In the genomic region with DNA sequence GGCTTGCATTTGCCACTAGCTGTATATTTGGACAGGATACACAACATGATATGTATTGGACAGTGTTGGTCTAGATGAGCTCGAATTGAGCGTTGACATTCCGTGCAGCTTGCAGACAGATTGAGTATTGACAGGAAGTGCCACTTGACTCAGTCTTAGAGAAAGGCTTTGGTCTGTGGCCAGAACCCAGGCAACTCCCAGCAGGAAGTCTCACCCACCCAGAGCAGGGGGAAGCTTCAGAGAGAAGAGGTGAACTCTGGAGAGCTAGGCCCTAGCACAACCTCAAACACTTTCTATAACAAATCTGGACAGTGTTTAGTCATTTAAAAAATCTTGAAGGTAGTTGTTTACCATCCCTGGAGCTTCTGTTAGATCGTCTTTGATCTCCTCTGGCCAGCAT, we compare ENCODE assay signal across 8 cellular contexts.
DNase-seq lines count a peak whose midpoint lies in the region; ATAC-seq and TF ChIP-seq lines count a peak whose summit lies in the region.

No MANE protein-coding gene starts in this region.

- no peaks in the 10 kb centered on the region for H3K36me3 Mint-ChIP-seq in activated CD8-positive, alpha-beta T cell treated with anti-CD3 and anti-CD28 coated beads for 36 hours (ENCODE audit: low read depth)
- no peaks in the 10 kb centered on the region for H3K36me3 Mint-ChIP-seq in immature natural killer cell

- H3K9me3 ChIP-seq in MG63: 0 out of 2 replicates have a peak, but pooled peaks cover under 1% of the 10 kb centered on the region
- H3K9me3 ChIP-seq in neuronal stem cell (replicated peaks in 1 of 2; ENCODE audit: control insufficient read depth in 2 of 2, insufficient read depth in 1 of 2, low read depth in 1 of 2, low read length in 2 of 2): peaks cover 0 to 2% of the 10 kb centered on the region in 2 donors
- H3K9me3 ChIP-seq in HAP-1: no peaks in the 10 kb centered on the region

- no peak overlapping the region for H4K91ac ChIP-seq in neuronal stem cell (ENCODE audit: low read depth, low read length, poor library complexity)

- no peak overlapping the region for H3K18ac ChIP-seq in neuronal stem cell (ENCODE audit: low read length)

- H2BK15ac ChIP-seq in neuronal stem cell (ENCODE audit: low read length): no peak overlapping the region

- H3K27me3 ChIP-seq in MG63 (no peaks in the 10 kb centered on the region), neuronal stem cell (ENCODE audit: control insufficient read depth in 3 of 3, insufficient read depth in 3 of 3, low read depth in 1 of 3, low read length in 3 of 3) (no peaks in the 10 kb centered on the region), HAP-1 (ENCODE audit: low read depth) (no peaks in the 10 kb centered on the region)

- no peak overlapping the region for H3K4ac ChIP-seq in neuronal stem cell (ENCODE audit: low read length)

- H3K27ac Mint-ChIP-seq in activated CD8-positive, alpha-beta T cell treated with anti-CD3 and anti-CD28 coated beads for 36 hours: no peak overlapping the region
- H3K27ac Mint-ChIP-seq in immature natural killer cell: no peak overlapping the region

- no peak for TF ChIP-seq CTCF in GM12864 (IDR thresholded peaks at IDR 0.05; ENCODE audit: low read depth, low read length, missing control alignments)
- no peak for TF ChIP-seq CTCF in activated CD8-positive, alpha-beta T cell treated with anti-CD3 and anti-CD28 coated beads for 36 hours (IDR thresholded peaks at IDR 0.05)

- H3K4me3 Mint-ChIP-seq in activated CD8-positive, alpha-beta T cell treated with anti-CD3 and anti-CD28 coated beads for 36 hours: no peak overlapping the region
- H3K4me3 Mint-ChIP-seq in immature natural killer cell: no peak overlapping the region

- H3K4me3 ChIP-seq in GM12864 (ENCODE audit: low read depth, low read length): no peak overlapping the region
- H3K4me3 ChIP-seq in MG63: no peak overlapping the region
- no peak overlapping the region for H3K4me3 ChIP-seq in neuronal stem cell (ENCODE audit: low read length in 2 of 2)
- H3K4me3 ChIP-seq in HAP-1: no peak overlapping the region

- POLR2A ChIA-PET in activated CD8-positive, alpha-beta T cell treated with anti-CD3 and anti-CD28 coated beads for 36 hours (lab: Charles Lee): no interaction called here

- in situ Hi-C loops in HAP-1 (cut with MboI; ENCODE audit: low sequenced_read_pairs): no loop called here

- no peak overlapping the region for H2BK120ac ChIP-seq in neuronal stem cell (ENCODE audit: low read depth, low read length)

- peaks cover 19% of the 10 kb centered on the region for H3K4me1 Mint-ChIP-seq in activated CD8-positive, alpha-beta T cell treated with anti-CD3 and anti-CD28 coated beads for 36 hours (ENCODE audit: low read depth)
- H3K4me1 Mint-ChIP-seq in immature natural killer cell: peaks cover 0 to 10% of the 10 kb centered on the region in 2 donors

- no peak overlapping the region for H2BK12ac ChIP-seq in neuronal stem cell (ENCODE audit: low read length)

- H3K79me1 ChIP-seq in neuronal stem cell (ENCODE audit: low read depth, low read length): no peaks in the 10 kb centered on the region

- H3K23ac ChIP-seq in neuronal stem cell (ENCODE audit: low read depth, low read length, poor library complexity): no peak overlapping the region

- H3K36me3 ChIP-seq in MG63 (no peaks in the 10 kb centered on the region), neuronal stem cell (replicated peaks in 1 of 2; ENCODE audit: control insufficient read depth in 2 of 2, insufficient read depth in 2 of 2, low read length in 2 of 2) (no peaks in the 10 kb centered on the region), HAP-1 (replicated peaks) (no peaks in the 10 kb centered on the region)

- H3K9me3 Mint-ChIP-seq in activated CD8-positive, alpha-beta T cell treated with anti-CD3 and anti-CD28 coated beads for 36 hours: peaks cover 2% of the 10 kb centered on the region
- peaks cover 0 to 5% (median 0%) of the 10 kb centered on the region in 6 donors for H3K9me3 Mint-ChIP-seq in immature natural killer cell

- H2AFZ ChIP-seq in neuronal stem cell (ENCODE audit: low read length): no peak overlapping the region

- intact Hi-C loops in activated CD8-positive, alpha-beta T cell treated with anti-CD3 and anti-CD28 coated beads for 36 hours (cut with micrococcal nuclease): loop anchor here (5.0 kb wide), 1 partner anchor 493 kb away; a partner anchor contains a TSS

- peak; percentile 92 for ATAC-seq in GM21786 (IDR thresholded peaks at IDR 0.05; ENCODE audit: unreplicated experiment)
- ATAC-seq in activated CD8-positive, alpha-beta T cell treated with anti-CD3 and anti-CD28 coated beads for 36 hours: peak; percentile 99

- no peak overlapping the region for H2AK5ac ChIP-seq in neuronal stem cell (ENCODE audit: low read depth, low read length)

- CTCF ChIA-PET in activated CD8-positive, alpha-beta T cell treated with anti-CD3 and anti-CD28 coated beads for 36 hours (lab: Charles Lee): no interaction called here

- H4K8ac ChIP-seq in neuronal stem cell (ENCODE audit: low read depth, low read length): no peak overlapping the region

- no peak overlapping the region for H3K9ac ChIP-seq in neuronal stem cell (ENCODE audit: low read depth, low read length, poor library complexity)

- H3K4me1 ChIP-seq in neuronal stem cell (ENCODE audit: control insufficient read depth in 2 of 2, insufficient read depth in 1 of 2, low read depth in 1 of 2, low read length in 2 of 2) (peaks cover 7 to 11% of the 10 kb centered on the region in 2 donors), HAP-1 (peaks cover 25% of the 10 kb centered on the region)

- H3K14ac ChIP-seq in neuronal stem cell (ENCODE audit: low read length): no peak overlapping the region

- no CpG with 5 or more reads among the region's 4 CpGs for WGBS in neuronal stem cell (ENCODE audit: extremely low coverage in 2 of 2, insufficient read length in 2 of 2, insufficient replicate concordance in 1 of 2), 2 donors

- DNase-seq in GM12864 (ENCODE audit: low read depth) (peak; percentile 27), MG63 (peak; percentile 79), immature natural killer cell (peak; percentile 62 to 69 (median 67)), SIG-M5 (lab: John Stamatoyannopoulos, UW) (no peak), neuronal stem cell (ENCODE audit: low spot score) (no peak), HAP-1 (ENCODE audit: low spot score in 2 of 2) (no peak)
- DNase-seq in activated CD8-positive, alpha-beta T cell treated with anti-CD3 and anti-CD28 coated beads for 36 hours: peak; percentile 84

- no peak overlapping the region for H3K4me2 ChIP-seq in neuronal stem cell (ENCODE audit: insufficient read depth, low read length, poor library complexity, severe bottlenecking)

- no peak overlapping the region for H3K27ac ChIP-seq in neuronal stem cell (replicated peaks; ENCODE audit: low read length)

- H3K27me3 Mint-ChIP-seq in activated CD8-positive, alpha-beta T cell treated with anti-CD3 and anti-CD28 coated beads for 36 hours: no peaks in the 10 kb centered on the region
- peaks cover 0 to 4% (median 2%) of the 10 kb centered on the region in 3 donors for H3K27me3 Mint-ChIP-seq in immature natural killer cell (ENCODE audit: low read depth in 3 of 3)

- no peak overlapping the region for H2BK5ac ChIP-seq in neuronal stem cell (ENCODE audit: low read length)

Comparison
In these comparisons a context has a peak if more than half of its experiments do, and no peak if none do; other contexts are left out.
1. DNase-seq: peak in GM12864 (single experiment), MG63 (single experiment), activated CD8-positive, alpha-beta T cell treated with anti-CD3 and anti-CD28 coated beads for 36 hours (single experiment) and immature natural killer cell (3 of 3); none in SIG-M5 (single experiment), neuronal stem cell (single experiment) and HAP-1 (0 of 2).